In genomic region chr3:183229177-183229576, GRCh38 we compare ENCODE assay signal across 32 cellular contexts.
"Had no signal": no experiment of that assay in that cellular context is flagged by ENCODE, and none has a peak within 500 bp of the region (broad histone marks: within the 10 kb centered on the region; RNA-seq: fewer than 3 reads in every experiment).

No MANE protein-coding gene starts in this region.

- H3K79me2 ChIP-seq: hepatocyte had no signal

- H3K36me3 ChIP-seq: brain microvascular endothelial cell, esophagus squamous epithelium, gastroesophageal sphincter, heart right ventricle had no signal

- DNase-seq: activated CD4-positive, alpha-beta memory T cell treated with anti-CD3 and anti-CD28 coated beads for 36 hours; activated CD4-positive, alpha-beta T cell treated with anti-CD3 and anti-CD28 coated beads for 36 hours; activated CD4-positive, alpha-beta T cell treated with anti-CD3 and anti-CD28 coated beads, Interleukin-2, amount 10 ng/mL, durations not matched to agents 24 days and 14 days; activated CD4-positive, CD25-positive, alpha-beta regulatory T cell; activated CD4-positive, CD25-positive, alpha-beta regulatory T cell treated with anti-CD3 and anti-CD28 coated beads, Interleukin-2, amount 50 U/mL, for 72 hours; activated CD8-positive, alpha-beta memory T cell treated with anti-CD3 and anti-CD28 coated beads, Interleukin-2, amount 10 ng/mL, durations not matched to agents 7 days and 5 days; activated CD8-positive, alpha-beta memory T cell treated with anti-CD3 and anti-CD28 coated beads, Interleukin-2, amount 50 U/mL, for 4 hours; activated CD8-positive, alpha-beta T cell treated with anti-CD3 and anti-CD28 coated beads, Interleukin-2, amount 10 ng/mL, durations not matched to agents 7 days and 5 days; activated effector memory CD4-positive, alpha-beta T cell treated with anti-CD3 and anti-CD28 coated beads, Interleukin-2, amount 50 U/mL, for 16 hours; activated naive CD4-positive, alpha-beta T cell treated with anti-CD3 and anti-CD28 coated beads for 36 hours; activated naive CD8-positive, alpha-beta T cell treated with anti-CD3 and anti-CD28 coated beads, Interleukin-2, amount 10 ng/mL, durations not matched to agents 7 days and 5 days; activated T-cell treated with anti-CD3 and anti-CD28 coated beads, Interleukin-2, amount 50 U/mL, for 1 hour; activated T-cell treated with anti-CD3 and anti-CD28 coated beads, Interleukin-2, amount 50 U/mL, for 48 hours; amniotic stem cell; anterior cingulate cortex; brain microvascular endothelial cell; caudate nucleus; cortex of kidney; effector CD8-positive, alpha-beta T cell; esophagus squamous epithelium; foreskin melanocyte; heart right ventricle; T-helper 17 cell; T1000 had no signal

- FAIRE-seq: astrocyte, bronchial epithelial cell, colon, endometrium, endothelial cell of umbilical vein had no signal

- H3K27ac ChIP-seq: brain microvascular endothelial cell, epithelial cell of prostate, esophagus squamous epithelium, gastroesophageal sphincter, heart right ventricle, hepatocyte had no signal

- H2AFZ ChIP-seq: hepatocyte had no signal

- H3K4me1 ChIP-seq: esophagus squamous epithelium, gastroesophageal sphincter had no signal

- H3K27me3 ChIP-seq: brain microvascular endothelial cell, esophagus squamous epithelium, heart right ventricle, hepatocyte had no signal

- H3K4me2 ChIP-seq: hepatocyte had no signal

- H3K4me3 ChIP-seq: esophagus squamous epithelium, gastroesophageal sphincter, heart right ventricle, hepatocyte had no signal

- H3K9me3 ChIP-seq: esophagus squamous epithelium, gastroesophageal sphincter, heart right ventricle had no signal

- ATAC-seq: activated CD4-positive, alpha-beta T cell treated with anti-CD3 and anti-CD28 coated beads for 36 hours; activated CD8-positive, alpha-beta memory T cell treated with anti-CD3 and anti-CD28 coated beads, Interleukin-2, amount 10 ng/mL, durations not matched to agents 7 days and 5 days; activated CD8-positive, alpha-beta T cell treated with anti-CD3 and anti-CD28 coated beads, Interleukin-2, amount 10 ng/mL, durations not matched to agents 7 days and 5 days; gastroesophageal sphincter; heart right ventricle; T-helper 17 cell had no signal
